ENCODE assay signal across 1 cellular context in the genomic region with DNA sequence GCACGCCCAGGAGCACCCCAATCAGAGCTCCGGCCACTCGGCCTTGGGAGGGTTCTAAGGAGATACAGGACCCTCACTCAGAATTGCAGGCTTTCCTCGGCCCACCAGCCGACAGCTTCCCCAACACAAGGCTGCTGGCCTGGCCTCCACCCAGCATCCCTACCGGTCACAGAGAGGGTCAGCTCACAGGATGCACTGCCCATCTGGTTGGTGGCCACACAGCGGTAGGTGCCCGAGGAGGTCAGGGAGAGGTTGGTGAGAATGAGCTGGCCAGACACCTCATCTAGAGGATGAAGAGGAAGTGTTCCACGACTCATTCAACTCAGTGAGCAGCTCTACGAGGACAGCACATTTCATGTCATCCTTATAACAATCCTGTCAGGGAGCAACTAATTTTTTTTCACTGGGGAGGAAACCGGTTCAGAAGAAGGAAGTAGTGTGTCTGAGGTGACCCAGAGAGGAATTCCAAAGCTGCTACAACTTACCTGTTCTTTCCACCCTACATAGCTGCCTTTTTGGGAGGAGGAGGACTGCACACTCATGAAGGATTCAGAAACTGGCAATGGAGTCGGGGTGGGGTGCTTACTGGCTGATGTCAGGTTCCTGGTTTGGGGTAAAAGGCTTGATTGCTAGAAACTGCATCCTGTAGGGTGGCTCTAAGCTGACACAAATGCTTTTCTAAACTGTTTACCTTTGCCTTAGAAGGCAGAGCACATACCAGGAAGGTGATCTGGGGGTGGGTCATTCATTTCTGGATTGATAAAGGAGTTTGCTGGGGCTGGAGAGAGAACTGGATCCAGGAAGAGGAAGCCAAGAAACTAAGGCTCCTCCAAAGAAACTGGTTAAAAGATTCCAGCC.
TF ChIP-seq lines count a peak whose summit lies in the region.

No MANE protein-coding gene starts in this region.

TF ChIP-seq in K562, 482 proteins besides CTCF, POLR2A, EP300 and RAD21:
- TF ChIP-seq SPI1 (IDR thresholded peaks at IDR 0.05; ENCODE audit: borderline replicate concordance, low read depth, low read length): 0 out of 2 replicates have a peak, but pooled peaks have one; percentile 13
- no peak for TF ChIP-seq SUPT5H (IDR thresholded peaks at IDR 0.05)
